Comparison of ENCODE assay signal across 1 cellular context in the genomic region with DNA sequence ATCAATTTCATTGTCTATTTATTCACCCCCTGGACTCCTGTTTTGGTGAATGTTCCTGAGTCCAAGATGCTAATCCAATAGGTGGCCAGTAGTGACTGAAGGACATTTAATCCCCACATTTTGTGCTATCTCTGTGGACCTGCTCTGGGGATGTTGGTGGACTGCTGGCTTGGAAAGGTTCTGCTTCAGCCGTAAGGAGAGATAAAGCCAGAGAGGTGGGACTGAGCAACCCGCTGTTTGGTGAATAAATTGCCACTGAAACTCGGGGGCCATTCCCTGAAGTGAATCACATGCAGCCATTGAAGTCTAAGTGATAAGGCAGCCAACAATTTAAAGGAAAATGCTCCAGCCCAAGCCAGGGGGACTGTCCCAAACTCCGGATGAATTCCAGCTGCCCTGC.
TF ChIP-seq lines count a peak whose summit lies in the region.

No MANE protein-coding gene starts in this region.

TF ChIP-seq in GM23338, 12 proteins besides CTCF, POLR2A, EP300 and RAD21 (continued from another document):
- no peak for TF ChIP-seq REST (IDR thresholded peaks at IDR 0.05; ENCODE audit: unreplicated experiment)
